ENCODE assay signal across 24 cellular contexts in genomic region chr19:34936184-34936583, GRCh38. TPM values are rescaled to one million over a fixed set of nuclear protein-coding genes. Genes with fewer than 3 reads are reported as not detected.
A peak's percentile ranks its signal among the peaks of the same experiment; 100 is the strongest.
DNase-seq lines count a peak whose midpoint lies in the region; ATAC-seq, FAIRE-seq and TF ChIP-seq lines count a peak whose summit lies in the region.
"Had no signal": no experiment of that assay in that cellular context is flagged by ENCODE, and none has a peak within 500 bp of the region (broad histone marks: within the 10 kb centered on the region; RNA-seq: fewer than 3 reads in every experiment).

No MANE protein-coding gene starts in this region.

- H3K27me3 Mint-ChIP-seq in H9 (ENCODE audit: low read depth), result no peaks in the 10 kb centered on the region
- no peaks in the 10 kb centered on the region for H3K27me3 Mint-ChIP-seq in neural crest cell (ENCODE audit: low read depth)
- H3K27me3 Mint-ChIP-seq: B cell; CD4-positive, alpha-beta T cell had no signal

- DNase-seq in HepG2 (ENCODE audit: low spot score) (no peak), H9 (no peak), bronchial epithelial cell (ENCODE audit: low read depth) (no peak), neural crest cell (ENCODE audit: low read depth, low spot score) (no peak), KG1 (lab: John Stamatoyannopoulos, UW) (no peak)
- DNase-seq: 8988T; AML-193; Caco-2; Calu3; CD4-positive, alpha-beta T cell; CD8-positive, alpha-beta T cell; DMS79 treated with DMSO at 0.1 percent for 48 hours; GF-D8 had no signal

- H3K4me2 ChIP-seq in HepG2 (ENCODE audit: low read depth, low read length) (no peak overlapping the region), H9 (ENCODE audit: insufficient read depth, insufficient read length, low read length) (no peak overlapping the region)
- H3K4me2 ChIP-seq: BLaER1 treated with 17β-estradiol and CSF1 and Interleukin-3, amounts not matched to agents 10 nM and 100 nM had no signal

- no peak overlapping the region for H3T11ph ChIP-seq in H9 (ENCODE audit: low read length)

- CTCF ChIA-PET in HepG2 (lab: Yijun Ruan, JAX; ENCODE audit: low intra/inter-chr PET ratio, low total read pairs), result no interaction called here

- TF ChIP-seq EP300 in HepG2 (IDR thresholded peaks at IDR 0.05; ENCODE audit: low read depth in 2 of 2, low read length in 2 of 2) (no peak), HepG2 (CRISPR knock-in tag; IDR thresholded peaks at IDR 0.05; ENCODE audit: borderline replicate concordance) (no peak)

- 99% methylated on average over 4 of the region's 4 CpGs for WGBS in liver
- 94% methylated on average over 4 of the region's 4 CpGs for WGBS in HepG2 (ENCODE audit: low lambda C conversion rate)
- no CpG with 5 or more reads among the region's 4 CpGs for WGBS in H9 (ENCODE audit: extremely low coverage, insufficient read length, low lambda C conversion rate)

- H2BK5ac ChIP-seq in H9 (ENCODE audit: insufficient read length, low read length), result no peak overlapping the region

- no peaks in the 10 kb centered on the region for H4K20me1 ChIP-seq in HepG2 (ENCODE audit: insufficient read depth, low read length)
- no peaks in the 10 kb centered on the region for H4K20me1 ChIP-seq in H9 (ENCODE audit: control insufficient read depth, insufficient read depth, insufficient read length)
- H4K20me1 ChIP-seq: BLaER1 treated with 17β-estradiol and CSF1 and Interleukin-3, amounts not matched to agents 10 nM and 100 nM had no signal

- peaks cover 43 to 56% (median 47%) of the 10 kb centered on the region in 3 experiments for H3K36me3 Mint-ChIP-seq in H9 (ENCODE audit: insufficient read depth in 1 of 3, low read depth in 3 of 3)
- peaks cover 44% of the 10 kb centered on the region for H3K36me3 Mint-ChIP-seq in neural crest cell (ENCODE audit: low read depth)

- no peak overlapping the region for H3K18ac ChIP-seq in H9 (ENCODE audit: insufficient read length, low read depth, low read length)

- H3K4ac ChIP-seq in H9 (ENCODE audit: low read depth, low read length), result no peak overlapping the region

- no peak overlapping the region for H3K56ac ChIP-seq in H9 (ENCODE audit: insufficient read length, low read depth, low read length)

- no peak for FAIRE-seq in HepG2 (lab: Jason Lieb, UNC)
- peak; percentile 36 for FAIRE-seq in bronchial epithelial cell (lab: Jason Lieb, UNC)
- FAIRE-seq: A204.1, D721Med, G401.6, GM12891, GM19239 had no signal

- H3K23me2 ChIP-seq in H9 (ENCODE audit: insufficient read length, low read depth, low read length, poor library complexity, severe bottlenecking), result no peaks in the 10 kb centered on the region

- H3K27ac ChIP-seq in liver (ENCODE audit: low read depth in 1 of 2, low read length in 2 of 2) (no peak overlapping the region), HepG2 (ENCODE audit: extremely low read length, insufficient read depth, low read length) (no peak overlapping the region), H9 (ENCODE audit: insufficient read length, low read depth, low read length) (no peak overlapping the region)
- H3K27ac ChIP-seq: BLaER1 treated with 17β-estradiol and CSF1 and Interleukin-3, amounts not matched to agents 10 nM and 100 nM; C4-2B had no signal

- H3K4me3 Mint-ChIP-seq in H9, result no peak overlapping the region
- H3K4me3 Mint-ChIP-seq in neural crest cell, result no peak overlapping the region
- H3K4me3 Mint-ChIP-seq: B cell; CD4-positive, alpha-beta T cell; CD8-positive, alpha-beta T cell had no signal

- no peak overlapping the region for H4K91ac ChIP-seq in H9 (ENCODE audit: insufficient read length, low read depth, low read length)

- TF ChIP-seq POLR2A in HepG2 (IDR thresholded peaks at IDR 0.05; ENCODE audit: insufficient read depth in 1 of 2, low read depth in 2 of 2, low read length in 2 of 2), result no peak

- H3K14ac ChIP-seq in H9 (ENCODE audit: insufficient read depth, low read length), result no peak overlapping the region

- H3K4me3 ChIP-seq in liver (ENCODE audit: low read depth in 1 of 3, low read length in 3 of 3) (peak overlapping the region in 2 of 3 donors; percentile 24 to 26), HepG2 (replicated peaks in 1 of 3; ENCODE audit: insufficient read depth in 1 of 3, low read depth in 2 of 3, low read length in 3 of 3) (no peak overlapping the region), bronchial epithelial cell (ENCODE audit: low read depth, low read length) (no peak overlapping the region)
- H3K4me3 ChIP-seq: BLaER1 treated with 17β-estradiol and CSF1 and Interleukin-3, amounts not matched to agents 10 nM and 100 nM had no signal

- H3K4me1 Mint-ChIP-seq in H9, result no peaks in the 10 kb centered on the region
- H3K4me1 Mint-ChIP-seq in neural crest cell, result no peaks in the 10 kb centered on the region
- H3K4me1 Mint-ChIP-seq: B cell had no signal

- H3K9me3 Mint-ChIP-seq in H9 (peaks cover 3 to 8% of the 10 kb centered on the region in 2 experiments), neural crest cell (peaks cover 12% of the 10 kb centered on the region)

- TF ChIP-seq RAD21 in liver (IDR thresholded peaks at IDR 0.05), result no peak
- TF ChIP-seq RAD21 in HepG2 (CRISPR knock-in tag; IDR thresholded peaks at IDR 0.05), result no peak

- no peak overlapping the region for H2AK5ac ChIP-seq in H9 (ENCODE audit: insufficient read length, low read length)

- POLR2A ChIA-PET in HepG2 (lab: Yijun Ruan, JAX), result no interaction called here

- H2BK15ac ChIP-seq in H9 (ENCODE audit: low read depth, low read length), result no peak overlapping the region

- H3K27ac Mint-ChIP-seq in H9, result no peak overlapping the region
- peak overlapping the region; percentile 95 for H3K27ac Mint-ChIP-seq in neural crest cell (ENCODE audit: unreplicated experiment)
- H3K27ac Mint-ChIP-seq: B cell; CD4-positive, alpha-beta T cell; CD8-positive, alpha-beta T cell had no signal

- in situ Hi-C loops in HepG2 (cut with HindIII; ENCODE audit: extremely low pct_ligation_motif_present, low pct_unique_long_range_greater_than_20kb), result no loop called here

- TF ChIP-seq CTCF in liver (IDR thresholded peaks at IDR 0.05; ENCODE audit: low read depth, low read length, missing input control) (no peak), HepG2 (CRISPR knock-in tag; IDR thresholded peaks at IDR 0.05) (no peak), H9 (conservative IDR thresholded peaks at IDR 0.05) (no peak), bronchial epithelial cell (IDR thresholded peaks at IDR 0.05; ENCODE audit: insufficient read depth, low read length, severe bottlenecking) (no peak), neural crest cell (conservative IDR thresholded peaks at IDR 0.05) (no peak)

- H2BK120ac ChIP-seq in H9 (ENCODE audit: low read depth, low read length, poor library complexity, severe bottlenecking), result no peak overlapping the region

- no peak overlapping the region for H3K23ac ChIP-seq in H9 (ENCODE audit: insufficient read length, low read depth, low read length)

- BruUV-seq in HepG2 (replicated peaks; lab: Mats Ljungman, UMichigan), result no TSS peak

- H3K9me3 ChIP-seq in liver (ENCODE audit: control insufficient read depth in 4 of 4, low read length in 3 of 4) (peaks cover 8 to 35% (median 17%) of the 10 kb centered on the region in 4 donors), HepG2 (ENCODE audit: low read length) (no peaks in the 10 kb centered on the region), H9 (ENCODE audit: control insufficient read depth, low read depth, low read length) (no peaks in the 10 kb centered on the region)

- H3K27me3 ChIP-seq in liver (ENCODE audit: control insufficient read depth in 4 of 4, insufficient read depth in 4 of 4, low read length in 3 of 4), result no peaks in the 10 kb centered on the region
- H3K27me3 ChIP-seq in HepG2 (ENCODE audit: control insufficient read depth in 1 of 2, insufficient read depth in 2 of 2, low read length in 2 of 2), result no peaks in the 10 kb centered on the region
- H3K27me3 ChIP-seq in H9 (ENCODE audit: insufficient read depth, low read length), result no peaks in the 10 kb centered on the region
- no peaks in the 10 kb centered on the region for H3K27me3 ChIP-seq in bronchial epithelial cell (ENCODE audit: control insufficient read depth, insufficient read depth, low read length)
- H3K27me3 ChIP-seq: BLaER1 treated with 17β-estradiol and CSF1 and Interleukin-3, amounts not matched to agents 10 nM and 100 nM had no signal

- H2AFZ ChIP-seq in HepG2 (ENCODE audit: low read length) (no peak overlapping the region), H9 (ENCODE audit: low read length) (no peak overlapping the region)

- H3K79me2 ChIP-seq in HepG2 (ENCODE audit: insufficient read depth, low read length) (no peaks in the 10 kb centered on the region), H9 (ENCODE audit: insufficient read depth, low read length) (no peaks in the 10 kb centered on the region)

- H3K9ac ChIP-seq in liver (ENCODE audit: low read depth in 1 of 2, low read length in 2 of 2) (no peak overlapping the region), HepG2 (ENCODE audit: insufficient read depth, low read depth, low read length) (no peak overlapping the region), H9 (ENCODE audit: extremely low read depth, insufficient read length, low read length) (no peak overlapping the region)
- H3K9ac ChIP-seq: BLaER1 treated with 17β-estradiol and CSF1 and Interleukin-3, amounts not matched to agents 10 nM and 100 nM had no signal

- no peaks in the 10 kb centered on the region for H3K79me1 ChIP-seq in H9 (ENCODE audit: insufficient read depth, low read depth, low read length, poor library complexity, severe bottlenecking)

- H3K36me3 ChIP-seq in liver (ENCODE audit: control insufficient read depth in 4 of 4, insufficient read depth in 3 of 4, low read depth in 1 of 4, low read length in 3 of 4) (peaks cover 14 to 58% (median 49%) of the 10 kb centered on the region in 4 donors), HepG2 (replicated peaks in 1 of 2; ENCODE audit: control insufficient read depth in 1 of 2, insufficient read depth in 2 of 2, low read length in 2 of 2) (peaks cover 7 to 12% of the 10 kb centered on the region in 2 experiments; a peak in 3 of 5 replicates), bronchial epithelial cell (ENCODE audit: control insufficient read depth, insufficient read depth, low read length) (no peaks in the 10 kb centered on the region)

- H4K5ac ChIP-seq in H9 (ENCODE audit: insufficient read length, low read depth, low read length), result no peak overlapping the region

- H3K4me1 ChIP-seq in liver (ENCODE audit: control insufficient read depth in 4 of 4, insufficient read depth in 4 of 4, low read length in 3 of 4), result no peaks in the 10 kb centered on the region
- no peaks in the 10 kb centered on the region for H3K4me1 ChIP-seq in HepG2 (ENCODE audit: insufficient read depth, low read length)
- H3K4me1 ChIP-seq in H9 (ENCODE audit: insufficient read depth, low read length), result no peaks in the 10 kb centered on the region
- H3K4me1 ChIP-seq: BLaER1 treated with 17β-estradiol and CSF1 and Interleukin-3, amounts not matched to agents 10 nM and 100 nM; Caco-2 had no signal

- no peak overlapping the region for H2BK20ac ChIP-seq in H9 (ENCODE audit: low read depth, low read length, poor library complexity, severe bottlenecking)

- peak overlapping the region; percentile 24 for H4K8ac ChIP-seq in H9 (replicated peaks; ENCODE audit: insufficient read length, low read depth, low read length)

- no peak for ATAC-seq in HepG2
- no peak for ATAC-seq in HG02623 (IDR thresholded peaks at IDR 0.05; ENCODE audit: unreplicated experiment)
- ATAC-seq in HG03439 (IDR thresholded peaks at IDR 0.05; ENCODE audit: unreplicated experiment), result no peak
- ATAC-seq: CD8-positive, alpha-beta T cell had no signal

- intact Hi-C loops in HepG2 (cut with micrococcal nuclease; ENCODE audit: unreplicated experiment), result no loop called here

- no peak overlapping the region for H2BK12ac ChIP-seq in H9 (ENCODE audit: insufficient read length, low read depth, low read length)

RNA-seq across cellular contexts. Expression of gene ZNF30, which starts 9.5 kb away (rescaled TPM):
- total RNA-seq in liver (1 to 10 TPM; 1.8 TPM), HepG2 (2016; rRNA removed; fragmentation: Illumina TruSeq; extraction: Trizol) (4.4 and 6.2 TPM in 2 replicates), H9 (2021) (6.5 and 8.3 TPM in 2 replicates), bronchial epithelial cell (1.5 and 3.7 TPM in 2 replicates), neural crest cell (6.2 and 7.2 TPM in 2 replicates)
- polyA plus RNA-seq in liver (1 to 10 TPM; 1.3 to 1.6 TPM), HepG2 (2011; rRNA removed) (2.1 and 2.3 TPM in 2 replicates)
- 1.3 and 1.4 TPM in 2 replicates for total RNA-seq in HepG2 (2016; cell fraction: cytosol; rRNA removed; fragmentation: Illumina TruSeq; extraction: Trizol; ENCODE audit: low read depth)
- total RNA-seq in HepG2 (2016; cell fraction: insoluble cytoplasmic fraction; rRNA removed; fragmentation: Illumina TruSeq; extraction: Trizol), result 4.0 and 6.2 TPM in 2 replicates
- 1.6 and 2.0 TPM in 2 replicates for total RNA-seq in HepG2 (2016; cell fraction: membrane; rRNA removed; fragmentation: Illumina TruSeq; extraction: Trizol)
- total RNA-seq in HepG2 (2016; cell fraction: nucleus; rRNA removed; fragmentation: Illumina TruSeq; extraction: Trizol), result 2.9 TPM in 2 replicates
- 0.99 and 2.0 TPM in 2 replicates for polyA plus RNA-seq in HepG2 (2011; cell fraction: cytosol; rRNA removed)
- polyA plus RNA-seq in HepG2 (2011; cell fraction: nucleus; rRNA removed), result 1.7 and 2.2 TPM in 2 replicates
- polyA plus RNA-seq in HepG2 (2012), result 2.0 and 2.3 TPM in 2 replicates
- polyA plus RNA-seq in HepG2 (2016; cell fraction: cytosol; fragmentation: Illumina TruSeq; extraction: Trizol; ENCODE audit: low read depth), result 0.37 and 0.49 TPM in 2 replicates
- 4.0 and 4.7 TPM in 2 replicates for polyA plus RNA-seq in HepG2 (2016; cell fraction: insoluble cytoplasmic fraction; fragmentation: Illumina TruSeq; extraction: Trizol; ENCODE audit: low read depth)
- polyA plus RNA-seq in HepG2 (2016; cell fraction: membrane; fragmentation: Illumina TruSeq; extraction: Trizol; ENCODE audit: low read depth), result 0.87 and 1.1 TPM in 2 replicates
- 5.5 and 5.9 TPM in 2 replicates for polyA plus RNA-seq in HepG2 (2016; cell fraction: nucleus; fragmentation: Illumina TruSeq; extraction: Trizol; ENCODE audit: insufficient read depth, low read depth)
- polyA minus RNA-seq in HepG2 (2011; rRNA and poly(A)+ RNA removed; ENCODE audit: low replicate concordance), result 2.0 and 3.4 TPM in 2 replicates
- polyA minus RNA-seq in HepG2 (2011; cell fraction: cytosol; rRNA and poly(A)+ RNA removed), result 1.5 and 1.8 TPM in 2 replicates
- 3.5 and 4.0 TPM in 2 replicates for polyA minus RNA-seq in HepG2 (2011; cell fraction: nucleus; rRNA and poly(A)+ RNA removed)

RNA-seq across cellular contexts. Expression of gene ZNF792, which starts 27.8 kb away (rescaled TPM):
- 1 to 10 TPM; 4.8 to 4.9 TPM for total RNA-seq in liver
- polyA plus RNA-seq in liver, result 1 to 10 TPM in 1 of 2 donors, under 1 TPM in 1; 0.65 to 1.4 TPM
- 5.5 and 6.3 TPM in 2 replicates for total RNA-seq in HepG2 (2016; rRNA removed; fragmentation: Illumina TruSeq; extraction: Trizol)
- 0.61 and 0.88 TPM in 2 replicates for total RNA-seq in HepG2 (2016; cell fraction: cytosol; rRNA removed; fragmentation: Illumina TruSeq; extraction: Trizol; ENCODE audit: low read depth)
- 4.8 and 6.5 TPM in 2 replicates for total RNA-seq in HepG2 (2016; cell fraction: insoluble cytoplasmic fraction; rRNA removed; fragmentation: Illumina TruSeq; extraction: Trizol)
- total RNA-seq in HepG2 (2016; cell fraction: membrane; rRNA removed; fragmentation: Illumina TruSeq; extraction: Trizol), result 3.4 TPM in 2 replicates
- 4.8 and 6.0 TPM in 2 replicates for total RNA-seq in HepG2 (2016; cell fraction: nucleus; rRNA removed; fragmentation: Illumina TruSeq; extraction: Trizol)
- 9.1 and 11.5 TPM in 2 replicates for polyA plus RNA-seq in HepG2 (2011; rRNA removed)
- polyA plus RNA-seq in HepG2 (2011; cell fraction: cytosol; rRNA removed), result 6.9 and 7.9 TPM in 2 replicates
- polyA plus RNA-seq in HepG2 (2011; cell fraction: nucleus; rRNA removed), result 8.8 and 9.8 TPM in 2 replicates
- 4.4 and 4.5 TPM in 2 replicates for polyA plus RNA-seq in HepG2 (2012)
- 0.40 and 0.45 TPM in 2 replicates for polyA plus RNA-seq in HepG2 (2016; cell fraction: cytosol; fragmentation: Illumina TruSeq; extraction: Trizol; ENCODE audit: low read depth)
- 2.9 and 3.3 TPM in 2 replicates for polyA plus RNA-seq in HepG2 (2016; cell fraction: insoluble cytoplasmic fraction; fragmentation: Illumina TruSeq; extraction: Trizol; ENCODE audit: low read depth)
- polyA plus RNA-seq in HepG2 (2016; cell fraction: membrane; fragmentation: Illumina TruSeq; extraction: Trizol; ENCODE audit: low read depth), result 1.0 and 1.2 TPM in 2 replicates
- polyA plus RNA-seq in HepG2 (2016; cell fraction: nucleus; fragmentation: Illumina TruSeq; extraction: Trizol; ENCODE audit: insufficient read depth, low read depth), result 3.7 and 4.6 TPM in 2 replicates
- 5.1 and 35.3 TPM in 2 replicates for polyA minus RNA-seq in HepG2 (2011; rRNA and poly(A)+ RNA removed; ENCODE audit: low replicate concordance)
- 17.0 and 18.6 TPM in 2 replicates for polyA minus RNA-seq in HepG2 (2011; cell fraction: cytosol; rRNA and poly(A)+ RNA removed)
- polyA minus RNA-seq in HepG2 (2011; cell fraction: nucleus; rRNA and poly(A)+ RNA removed), result 31.9 and 39.7 TPM in 2 replicates
- total RNA-seq in H9 (2021), result 7.6 and 8.3 TPM in 2 replicates
- 1.2 and 1.8 TPM in 2 replicates for total RNA-seq in bronchial epithelial cell
- 7.5 and 8.1 TPM in 2 replicates for total RNA-seq in neural crest cell

Comparison
In these comparisons a context has a peak if more than half of its experiments do, and no peak if none do; other contexts are left out.
1. H3K4me3 ChIP-seq: peak in liver (2 of 3); none in HepG2 (0 of 3) and bronchial epithelial cell (single experiment).